18 cellular contexts compared by ENCODE assay signal in the genomic region with DNA sequence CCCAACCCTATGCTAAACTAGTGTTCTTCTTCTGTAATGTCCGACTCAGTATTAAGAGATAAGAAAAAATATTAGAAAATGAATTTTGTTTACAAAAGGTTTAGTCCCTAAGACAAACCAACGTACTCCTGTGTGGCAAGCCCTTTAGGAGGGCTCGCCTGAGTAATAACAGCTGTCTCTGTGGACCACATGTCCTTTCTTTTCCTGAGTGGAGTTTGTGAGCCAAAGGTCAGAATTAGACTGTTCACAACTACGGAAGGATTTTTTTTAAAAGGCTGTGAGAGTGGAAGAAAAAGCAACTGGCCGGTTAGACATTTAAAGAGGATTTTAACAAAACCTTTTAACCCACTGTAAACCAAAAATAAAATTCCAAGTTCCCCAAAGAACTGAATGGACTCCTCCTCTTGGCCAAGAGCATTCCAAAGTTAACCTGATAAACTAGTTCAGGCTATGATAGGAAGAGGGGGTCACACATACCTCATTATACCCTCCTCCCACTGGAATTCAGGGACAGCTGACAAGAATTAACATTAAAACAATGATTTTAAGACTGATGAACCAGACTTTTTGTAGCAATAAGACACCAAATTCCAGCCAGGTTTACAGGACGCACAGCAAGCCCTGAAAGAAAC. TPM values are rescaled to one million over a fixed set of nuclear protein-coding genes. Genes with fewer than 3 reads are reported as not detected.
DNase-seq lines count a peak whose midpoint lies in the region; ATAC-seq and TF ChIP-seq lines count a peak whose summit lies in the region.
"Had no signal": no experiment of that assay in that cellular context is flagged by ENCODE, and none has a peak within 500 bp of the region (broad histone marks: within the 10 kb centered on the region; RNA-seq: fewer than 3 reads in every experiment).

No MANE protein-coding gene starts in this region.

- BruUV-seq in MCF 10A (replicated peaks; lab: Mats Ljungman, UMichigan) = no TSS peak

- H2BK120ac ChIP-seq in trophoblast cell (ENCODE audit: insufficient read depth, low read length, poor library complexity) = no peak overlapping the region

- H2AFZ ChIP-seq in trophoblast cell (ENCODE audit: insufficient read depth, low read length, poor library complexity) = no peak overlapping the region

- POLR2A ChIA-PET in MCF 10A (lab: Yijun Ruan, JAX) = no interaction called here

- H4K91ac ChIP-seq in trophoblast cell (ENCODE audit: low read depth, low read length) = no peak overlapping the region

- TF ChIP-seq CTCF in choroid plexus epithelial cell (conservative IDR thresholded peaks at IDR 0.05; ENCODE audit: low read depth, low read length) = no peak
- TF ChIP-seq CTCF in MCF 10A (IDR thresholded peaks at IDR 0.05; ENCODE audit: unreplicated experiment) = no peak

- no peaks in the 10 kb centered on the region for H3K79me1 ChIP-seq in trophoblast cell (ENCODE audit: low read length)

- no peak overlapping the region for H3K4ac ChIP-seq in trophoblast cell (ENCODE audit: low read depth, low read length)

- H3K4me3 ChIP-seq in HUES6 (ENCODE audit: low read depth, low read length) (peak overlapping the region; percentile 25), choroid plexus epithelial cell (ENCODE audit: low read depth, low read length) (no peak overlapping the region), iPS-18a (ENCODE audit: low read length) (peak overlapping the region; percentile 44), trophoblast cell (ENCODE audit: low read depth, low read length) (no peak overlapping the region)
- H3K4me3 ChIP-seq: coronary artery, esophagus squamous epithelium, SK-N-MC, skin epidermis, upper lobe of left lung had no signal

- no peaks in the 10 kb centered on the region for H3K36me3 Mint-ChIP-seq in MCF 10A (ENCODE audit: insufficient read depth, unreplicated experiment)
- H3K36me3 Mint-ChIP-seq: stimulated activated memory B cell treated with anti-CD40 and anti-IgM and Interleukin-4, amounts not matched to agents 10 μg/mL and 1 μg/mL and 100 μg/mL, for 72 hours had no signal

- H3K23ac ChIP-seq in trophoblast cell (ENCODE audit: low read length) = no peak overlapping the region

- ATAC-seq in HG02588 (IDR thresholded peaks at IDR 0.05; ENCODE audit: unreplicated experiment) = no peak
- ATAC-seq: stimulated activated memory B cell treated with anti-CD40 and anti-IgM and Interleukin-4, amounts not matched to agents 10 μg/mL and 1 μg/mL and 100 μg/mL, for 72 hours had no signal

- no peak overlapping the region for H2BK5ac ChIP-seq in trophoblast cell (ENCODE audit: low read depth, low read length, poor library complexity)

- H3K9ac ChIP-seq in HUES6 (ENCODE audit: low read length) = no peak overlapping the region
- H3K9ac ChIP-seq in iPS-18a (ENCODE audit: low read length) = peak overlapping the region; percentile 24
- H3K9ac ChIP-seq in trophoblast cell (ENCODE audit: low read length) = no peak overlapping the region

- H3K36me3 ChIP-seq in HUES6 (ENCODE audit: control insufficient read depth, insufficient read depth, low read length) (no peaks in the 10 kb centered on the region), iPS-18a (ENCODE audit: control insufficient read depth, low read depth, low read length) (no peaks in the 10 kb centered on the region), trophoblast cell (ENCODE audit: control insufficient read depth in 1 of 2, insufficient read depth in 2 of 2, low read length in 2 of 2) (no peaks in the 10 kb centered on the region)
- H3K36me3 ChIP-seq: esophagus squamous epithelium, upper lobe of left lung had no signal

- no peak overlapping the region for H3K18ac ChIP-seq in trophoblast cell (ENCODE audit: low read length)

- H3K4me1 ChIP-seq in HUES6 (ENCODE audit: control insufficient read depth, insufficient read depth, low read length) (peaks cover 37% of the 10 kb centered on the region), iPS-18a (ENCODE audit: control insufficient read depth, low read depth, low read length) (peaks cover 44% of the 10 kb centered on the region), trophoblast cell (ENCODE audit: control insufficient read depth in 1 of 2, insufficient read depth in 2 of 2, low read length in 2 of 2) (peaks cover 6 to 12% of the 10 kb centered on the region in 2 experiments)
- H3K4me1 ChIP-seq: esophagus squamous epithelium had no signal

- no peaks in the 10 kb centered on the region for H3K9me3 ChIP-seq in HUES6 (ENCODE audit: control insufficient read depth, insufficient read depth, low read depth, low read length)
- no peaks in the 10 kb centered on the region for H3K9me3 ChIP-seq in iPS-18a (ENCODE audit: control insufficient read depth, low read depth, low read length)
- no peaks in the 10 kb centered on the region for H3K9me3 ChIP-seq in trophoblast cell (ENCODE audit: insufficient read depth, low read depth, low read length)
- H3K9me3 ChIP-seq: esophagus squamous epithelium, upper lobe of left lung had no signal

- H3K27me3 ChIP-seq in HUES6 (ENCODE audit: control insufficient read depth, insufficient read depth, low read length) (no peaks in the 10 kb centered on the region), iPS-18a (ENCODE audit: control insufficient read depth, insufficient read depth, low read length) (no peaks in the 10 kb centered on the region), trophoblast cell (ENCODE audit: insufficient read depth, low read length) (no peaks in the 10 kb centered on the region)
- H3K27me3 ChIP-seq: esophagus squamous epithelium, upper lobe of left lung had no signal

- H4K12ac ChIP-seq in trophoblast cell (ENCODE audit: low read depth, low read length) = no peak overlapping the region

- intact Hi-C loops in MCF 10A (cut with micrococcal nuclease) = no loop called here

- H3K79me2 ChIP-seq in trophoblast cell (ENCODE audit: control insufficient read depth, insufficient read depth, low read length, poor library complexity) = no peaks in the 10 kb centered on the region

- no peaks in the 10 kb centered on the region for H3K4me1 Mint-ChIP-seq in MCF 10A (ENCODE audit: insufficient read depth, unreplicated experiment)
- H3K4me1 Mint-ChIP-seq: stimulated activated memory B cell treated with anti-CD40 and anti-IgM and Interleukin-4, amounts not matched to agents 10 μg/mL and 1 μg/mL and 100 μg/mL, for 72 hours had no signal

- no peak overlapping the region for H2AK5ac ChIP-seq in trophoblast cell (ENCODE audit: low read length)

- H3K4me2 ChIP-seq in trophoblast cell (ENCODE audit: low read length) = peak overlapping the region; percentile 7

- H3K9me3 Mint-ChIP-seq in MCF 10A (ENCODE audit: unreplicated experiment) = no peaks in the 10 kb centered on the region
- H3K9me3 Mint-ChIP-seq: activated T-helper 2 cell treated with anti-CD3 and anti-CD28 coated beads, Interferon-gamma antibody, Interleukin-2, Interleukin-4, amounts not matched to agents 10 μg/mL and 5 μg/mL and 100 μg/mL, durations not matched to agents 14 hours and 24 hours and 36 hours; stimulated activated memory B cell treated with anti-CD40 and anti-IgM and Interleukin-4, amounts not matched to agents 10 μg/mL and 1 μg/mL and 100 μg/mL, for 72 hours had no signal

- CTCF ChIA-PET in MCF 10A (lab: Yijun Ruan, JAX) = no interaction called here

- DNase-seq in choroid plexus epithelial cell (ENCODE audit: low read depth) (peak; percentile 23), trophoblast cell (no peak), AG08396 (ENCODE audit: low spot score) (no peak), NCI-H748 (lab: John Stamatoyannopoulos, UW; ENCODE audit: unreplicated experiment) (no peak), MCF 10A (ENCODE audit: unreplicated experiment) (no peak)
- DNase-seq: aorta, esophagus squamous epithelium, hypothalamus, nucleus accumbens, upper lobe of left lung had no signal

- H2BK12ac ChIP-seq in trophoblast cell (ENCODE audit: low read length) = peak overlapping the region; percentile 58

- H3K27ac ChIP-seq in HUES6 (ENCODE audit: low read depth, low read length) (peak overlapping the region; percentile 68; the same call in 1 of the 2 replicates), iPS-18a (ENCODE audit: low read length) (peak overlapping the region; percentile 40), trophoblast cell (ENCODE audit: low read depth, low read length) (no peak overlapping the region)
- H3K27ac ChIP-seq: coronary artery, esophagus squamous epithelium, SK-N-MC, skin epidermis had no signal

- H3K14ac ChIP-seq in trophoblast cell (ENCODE audit: low read length) = no peak overlapping the region

- no peak overlapping the region for H4K8ac ChIP-seq in trophoblast cell (ENCODE audit: low read depth, low read length)

- no peak overlapping the region for H3K27ac Mint-ChIP-seq in MCF 10A (ENCODE audit: low read depth, unreplicated experiment)
- H3K27ac Mint-ChIP-seq: activated T-helper 2 cell treated with anti-CD3 and anti-CD28 coated beads, Interferon-gamma antibody, Interleukin-2, Interleukin-4, amounts not matched to agents 10 μg/mL and 5 μg/mL and 100 μg/mL, durations not matched to agents 14 hours and 24 hours and 36 hours; stimulated activated memory B cell treated with anti-CD40 and anti-IgM and Interleukin-4, amounts not matched to agents 10 μg/mL and 1 μg/mL and 100 μg/mL, for 72 hours had no signal

- no CpG with 5 or more reads among the region's 6 CpGs for WGBS in trophoblast cell (ENCODE audit: extremely low coverage, insufficient coverage, insufficient read length)

- H3K27me3 Mint-ChIP-seq in MCF 10A (ENCODE audit: insufficient read depth, unreplicated experiment) = no peaks in the 10 kb centered on the region
- H3K27me3 Mint-ChIP-seq: stimulated activated memory B cell treated with anti-CD40 and anti-IgM and Interleukin-4, amounts not matched to agents 10 μg/mL and 1 μg/mL and 100 μg/mL, for 72 hours had no signal

- H3K4me3 Mint-ChIP-seq in MCF 10A (ENCODE audit: unreplicated experiment) = no peak overlapping the region
- H3K4me3 Mint-ChIP-seq: stimulated activated memory B cell treated with anti-CD40 and anti-IgM and Interleukin-4, amounts not matched to agents 10 μg/mL and 1 μg/mL and 100 μg/mL, for 72 hours had no signal

RNA-seq across cellular contexts. Expression of gene FAM184A, which starts 43.5 kb away (rescaled TPM):
- 5.4 and 6.4 TPM in 2 replicates for polyA plus RNA-seq in trophoblast cell (2013)
- 1.3 and 2.2 TPM in 2 replicates for total RNA-seq in MCF 10A (2022)

Comparison
In these comparisons a context has a peak if more than half of its experiments do, and no peak if none do; other contexts are left out.
1. H3K4me3 ChIP-seq: peak in HUES6 (single experiment) and iPS-18a (single experiment); none in choroid plexus epithelial cell (single experiment) and trophoblast cell (single experiment).